1 cellular context compared by ENCODE assay signal in the genomic region with DNA sequence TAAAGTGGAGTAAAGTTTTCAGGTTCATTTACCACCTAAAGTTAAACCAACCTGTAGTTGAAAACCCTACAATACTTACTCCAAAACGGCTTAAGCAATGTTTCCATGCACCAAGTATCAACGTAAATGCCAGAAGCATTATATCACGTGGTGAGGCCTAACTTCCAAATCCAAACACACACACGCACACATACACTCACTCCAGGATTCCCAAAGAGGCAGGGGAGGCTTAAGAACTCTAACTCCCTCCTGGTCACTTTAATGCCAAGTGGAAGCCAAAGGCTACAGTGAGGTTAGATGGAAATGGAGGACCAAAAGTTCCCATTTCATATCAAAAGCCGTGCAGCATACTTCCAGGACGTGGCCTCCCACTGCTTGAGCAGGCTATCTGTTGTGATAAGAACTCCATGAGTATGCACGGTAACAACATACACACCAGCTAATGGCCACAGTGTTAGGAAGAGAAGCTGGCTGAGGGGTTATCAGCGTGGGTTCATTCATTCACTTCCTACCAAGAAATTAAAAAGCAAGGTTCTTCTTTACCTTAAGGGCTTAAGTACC.
TF ChIP-seq lines count a peak whose summit lies in the region.

No MANE protein-coding gene starts in this region.

TF ChIP-seq in K562, 482 proteins besides CTCF, POLR2A, EP300 and RAD21 (continued from another document and continues in another):
- TF ChIP-seq, protein P1, sequence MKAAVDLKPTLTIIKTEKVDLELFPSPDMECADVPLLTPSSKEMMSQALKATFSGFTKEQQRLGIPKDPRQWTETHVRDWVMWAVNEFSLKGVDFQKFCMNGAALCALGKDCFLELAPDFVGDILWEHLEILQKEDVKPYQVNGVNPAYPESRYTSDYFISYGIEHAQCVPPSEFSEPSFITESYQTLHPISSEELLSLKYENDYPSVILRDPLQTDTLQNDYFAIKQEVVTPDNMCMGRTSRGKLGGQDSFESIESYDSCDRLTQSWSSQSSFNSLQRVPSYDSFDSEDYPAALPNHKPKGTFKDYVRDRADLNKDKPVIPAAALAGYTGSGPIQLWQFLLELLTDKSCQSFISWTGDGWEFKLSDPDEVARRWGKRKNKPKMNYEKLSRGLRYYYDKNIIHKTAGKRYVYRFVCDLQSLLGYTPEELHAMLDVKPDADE (conservative IDR thresholded peaks at IDR 0.05; ENCODE audit: control insufficient read depth, low read depth, low read length), result 0 out of 2 replicates have a peak, but pooled peaks have one; percentile 32
- TF ChIP-seq GATAD2A (IDR thresholded peaks at IDR 0.05), result 0 out of 2 replicates have a peak, but pooled peaks have one; percentile 81
- TF ChIP-seq, protein P2, sequence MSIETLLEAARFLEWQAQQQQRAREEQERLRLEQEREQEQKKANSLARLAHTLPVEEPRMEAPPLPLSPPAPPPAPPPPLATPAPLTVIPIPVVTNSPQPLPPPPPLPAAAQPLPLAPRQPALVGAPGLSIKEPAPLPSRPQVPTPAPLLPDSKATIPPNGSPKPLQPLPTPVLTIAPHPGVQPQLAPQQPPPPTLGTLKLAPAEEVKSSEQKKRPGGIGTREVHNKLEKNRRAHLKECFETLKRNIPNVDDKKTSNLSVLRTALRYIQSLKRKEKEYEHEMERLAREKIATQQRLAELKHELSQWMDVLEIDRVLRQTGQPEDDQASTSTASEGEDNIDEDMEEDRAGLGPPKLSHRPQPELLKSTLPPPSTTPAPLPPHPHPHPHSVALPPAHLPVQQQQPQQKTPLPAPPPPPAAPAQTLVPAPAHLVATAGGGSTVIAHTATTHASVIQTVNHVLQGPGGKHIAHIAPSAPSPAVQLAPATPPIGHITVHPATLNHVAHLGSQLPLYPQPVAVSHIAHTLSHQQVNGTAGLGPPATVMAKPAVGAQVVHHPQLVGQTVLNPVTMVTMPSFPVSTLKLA (conservative IDR thresholded peaks at IDR 0.05), result peak; percentile 64 to 82; a peak in 3 of 4 replicates
- TF ChIP-seq ZNF584 (CRISPR knock-in tag; IDR thresholded peaks at IDR 0.05; ENCODE audit: low read depth), result 0 out of 2 replicates have a peak, but pooled peaks have one; percentile 24
- no peak for TF ChIP-seq C11orf30 (IDR thresholded peaks at IDR 0.05; ENCODE audit: low read depth)
- no peak for TF ChIP-seq HLTF (IDR thresholded peaks at IDR 0.05)
- TF ChIP-seq, protein P3, sequence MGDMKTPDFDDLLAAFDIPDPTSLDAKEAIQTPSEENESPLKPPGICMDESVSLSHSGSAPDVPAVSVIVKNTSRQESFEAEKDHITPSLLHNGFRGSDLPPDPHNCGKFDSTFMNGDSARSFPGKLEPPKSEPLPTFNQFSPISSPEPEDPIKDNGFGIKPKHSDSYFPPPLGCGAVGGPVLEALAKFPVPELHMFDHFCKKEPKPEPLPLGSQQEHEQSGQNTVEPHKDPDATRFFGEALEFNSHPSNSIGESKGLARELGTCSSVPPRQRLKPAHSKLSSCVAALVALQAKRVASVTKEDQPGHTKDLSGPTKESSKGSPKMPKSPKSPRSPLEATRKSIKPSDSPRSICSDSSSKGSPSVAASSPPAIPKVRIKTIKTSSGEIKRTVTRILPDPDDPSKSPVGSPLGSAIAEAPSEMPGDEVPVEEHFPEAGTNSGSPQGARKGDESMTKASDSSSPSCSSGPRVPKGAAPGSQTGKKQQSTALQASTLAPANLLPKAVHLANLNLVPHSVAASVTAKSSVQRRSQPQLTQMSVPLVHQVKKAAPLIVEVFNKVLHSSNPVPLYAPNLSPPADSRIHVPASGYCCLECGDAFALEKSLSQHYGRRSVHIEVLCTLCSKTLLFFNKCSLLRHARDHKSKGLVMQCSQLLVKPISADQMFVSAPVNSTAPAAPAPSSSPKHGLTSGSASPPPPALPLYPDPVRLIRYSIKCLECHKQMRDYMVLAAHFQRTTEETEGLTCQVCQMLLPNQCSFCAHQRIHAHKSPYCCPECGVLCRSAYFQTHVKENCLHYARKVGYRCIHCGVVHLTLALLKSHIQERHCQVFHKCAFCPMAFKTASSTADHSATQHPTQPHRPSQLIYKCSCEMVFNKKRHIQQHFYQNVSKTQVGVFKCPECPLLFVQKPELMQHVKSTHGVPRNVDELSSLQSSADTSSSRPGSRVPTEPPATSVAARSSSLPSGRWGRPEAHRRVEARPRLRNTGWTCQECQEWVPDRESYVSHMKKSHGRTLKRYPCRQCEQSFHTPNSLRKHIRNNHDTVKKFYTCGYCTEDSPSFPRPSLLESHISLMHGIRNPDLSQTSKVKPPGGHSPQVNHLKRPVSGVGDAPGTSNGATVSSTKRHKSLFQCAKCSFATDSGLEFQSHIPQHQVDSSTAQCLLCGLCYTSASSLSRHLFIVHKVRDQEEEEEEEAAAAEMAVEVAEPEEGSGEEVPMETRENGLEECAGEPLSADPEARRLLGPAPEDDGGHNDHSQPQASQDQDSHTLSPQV (IDR thresholded peaks at IDR 0.05), result peak; percentile 95
- TF ChIP-seq MTA1 (IDR thresholded peaks at IDR 0.05; ENCODE audit: borderline replicate concordance), result 0 out of 2 replicates have a peak, but pooled peaks have one; percentile 12
- no peak for TF ChIP-seq LARP7 (IDR thresholded peaks at IDR 0.05)
- peak; percentile 92 for TF ChIP-seq TAL1 (IDR thresholded peaks at IDR 0.05)
- TF ChIP-seq SLC30A9 (CRISPR knock-in tag; IDR thresholded peaks at IDR 0.05), result no peak
- no peak for TF ChIP-seq ZNF347 (CRISPR knock-in tag; IDR thresholded peaks at IDR 0.05; ENCODE audit: low read depth)
- TF ChIP-seq, protein P4, sequence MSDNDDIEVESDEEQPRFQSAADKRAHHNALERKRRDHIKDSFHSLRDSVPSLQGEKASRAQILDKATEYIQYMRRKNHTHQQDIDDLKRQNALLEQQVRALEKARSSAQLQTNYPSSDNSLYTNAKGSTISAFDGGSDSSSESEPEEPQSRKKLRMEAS (CRISPR knock-in tag; IDR thresholded peaks at IDR 0.05), result peak; percentile 82
- no peak for TF ChIP-seq SMC3 (conservative IDR thresholded peaks at IDR 0.05; ENCODE audit: insufficient read depth, low read depth, low read length)
- TF ChIP-seq, protein P5, sequence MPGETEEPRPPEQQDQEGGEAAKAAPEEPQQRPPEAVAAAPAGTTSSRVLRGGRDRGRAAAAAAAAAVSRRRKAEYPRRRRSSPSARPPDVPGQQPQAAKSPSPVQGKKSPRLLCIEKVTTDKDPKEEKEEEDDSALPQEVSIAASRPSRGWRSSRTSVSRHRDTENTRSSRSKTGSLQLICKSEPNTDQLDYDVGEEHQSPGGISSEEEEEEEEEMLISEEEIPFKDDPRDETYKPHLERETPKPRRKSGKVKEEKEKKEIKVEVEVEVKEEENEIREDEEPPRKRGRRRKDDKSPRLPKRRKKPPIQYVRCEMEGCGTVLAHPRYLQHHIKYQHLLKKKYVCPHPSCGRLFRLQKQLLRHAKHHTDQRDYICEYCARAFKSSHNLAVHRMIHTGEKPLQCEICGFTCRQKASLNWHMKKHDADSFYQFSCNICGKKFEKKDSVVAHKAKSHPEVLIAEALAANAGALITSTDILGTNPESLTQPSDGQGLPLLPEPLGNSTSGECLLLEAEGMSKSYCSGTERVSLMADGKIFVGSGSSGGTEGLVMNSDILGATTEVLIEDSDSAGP (CRISPR knock-in tag; IDR thresholded peaks at IDR 0.05), result no peak
- TF ChIP-seq, protein P6, sequence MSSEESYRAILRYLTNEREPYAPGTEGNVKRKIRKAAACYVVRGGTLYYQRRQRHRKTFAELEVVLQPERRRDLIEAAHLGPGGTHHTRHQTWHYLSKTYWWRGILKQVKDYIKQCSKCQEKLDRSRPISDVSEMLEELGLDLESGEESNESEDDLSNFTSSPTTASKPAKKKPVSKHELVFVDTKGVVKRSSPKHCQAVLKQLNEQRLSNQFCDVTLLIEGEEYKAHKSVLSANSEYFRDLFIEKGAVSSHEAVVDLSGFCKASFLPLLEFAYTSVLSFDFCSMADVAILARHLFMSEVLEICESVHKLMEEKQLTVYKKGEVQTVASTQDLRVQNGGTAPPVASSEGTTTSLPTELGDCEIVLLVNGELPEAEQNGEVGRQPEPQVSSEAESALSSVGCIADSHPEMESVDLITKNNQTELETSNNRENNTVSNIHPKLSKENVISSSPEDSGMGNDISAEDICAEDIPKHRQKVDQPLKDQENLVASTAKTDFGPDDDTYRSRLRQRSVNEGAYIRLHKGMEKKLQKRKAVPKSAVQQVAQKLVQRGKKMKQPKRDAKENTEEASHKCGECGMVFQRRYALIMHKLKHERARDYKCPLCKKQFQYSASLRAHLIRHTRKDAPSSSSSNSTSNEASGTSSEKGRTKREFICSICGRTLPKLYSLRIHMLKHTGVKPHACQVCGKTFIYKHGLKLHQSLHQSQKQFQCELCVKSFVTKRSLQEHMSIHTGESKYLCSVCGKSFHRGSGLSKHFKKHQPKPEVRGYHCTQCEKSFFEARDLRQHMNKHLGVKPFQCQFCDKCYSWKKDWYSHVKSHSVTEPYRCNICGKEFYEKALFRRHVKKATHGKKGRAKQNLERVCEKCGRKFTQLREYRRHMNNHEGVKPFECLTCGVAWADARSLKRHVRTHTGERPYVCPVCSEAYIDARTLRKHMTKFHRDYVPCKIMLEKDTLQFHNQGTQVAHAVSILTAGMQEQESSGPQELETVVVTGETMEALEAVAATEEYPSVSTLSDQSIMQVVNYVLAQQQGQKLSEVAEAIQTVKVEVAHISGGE (CRISPR knock-in tag; IDR thresholded peaks at IDR 0.05), result peak in 1 of 3 experiments; percentile 66; a peak in 2 of 6 replicates
- no peak for TF ChIP-seq PCBP2 (IDR thresholded peaks at IDR 0.05; ENCODE audit: low read depth, low read length, poor library complexity, severe bottlenecking)
- TF ChIP-seq, protein P7, sequence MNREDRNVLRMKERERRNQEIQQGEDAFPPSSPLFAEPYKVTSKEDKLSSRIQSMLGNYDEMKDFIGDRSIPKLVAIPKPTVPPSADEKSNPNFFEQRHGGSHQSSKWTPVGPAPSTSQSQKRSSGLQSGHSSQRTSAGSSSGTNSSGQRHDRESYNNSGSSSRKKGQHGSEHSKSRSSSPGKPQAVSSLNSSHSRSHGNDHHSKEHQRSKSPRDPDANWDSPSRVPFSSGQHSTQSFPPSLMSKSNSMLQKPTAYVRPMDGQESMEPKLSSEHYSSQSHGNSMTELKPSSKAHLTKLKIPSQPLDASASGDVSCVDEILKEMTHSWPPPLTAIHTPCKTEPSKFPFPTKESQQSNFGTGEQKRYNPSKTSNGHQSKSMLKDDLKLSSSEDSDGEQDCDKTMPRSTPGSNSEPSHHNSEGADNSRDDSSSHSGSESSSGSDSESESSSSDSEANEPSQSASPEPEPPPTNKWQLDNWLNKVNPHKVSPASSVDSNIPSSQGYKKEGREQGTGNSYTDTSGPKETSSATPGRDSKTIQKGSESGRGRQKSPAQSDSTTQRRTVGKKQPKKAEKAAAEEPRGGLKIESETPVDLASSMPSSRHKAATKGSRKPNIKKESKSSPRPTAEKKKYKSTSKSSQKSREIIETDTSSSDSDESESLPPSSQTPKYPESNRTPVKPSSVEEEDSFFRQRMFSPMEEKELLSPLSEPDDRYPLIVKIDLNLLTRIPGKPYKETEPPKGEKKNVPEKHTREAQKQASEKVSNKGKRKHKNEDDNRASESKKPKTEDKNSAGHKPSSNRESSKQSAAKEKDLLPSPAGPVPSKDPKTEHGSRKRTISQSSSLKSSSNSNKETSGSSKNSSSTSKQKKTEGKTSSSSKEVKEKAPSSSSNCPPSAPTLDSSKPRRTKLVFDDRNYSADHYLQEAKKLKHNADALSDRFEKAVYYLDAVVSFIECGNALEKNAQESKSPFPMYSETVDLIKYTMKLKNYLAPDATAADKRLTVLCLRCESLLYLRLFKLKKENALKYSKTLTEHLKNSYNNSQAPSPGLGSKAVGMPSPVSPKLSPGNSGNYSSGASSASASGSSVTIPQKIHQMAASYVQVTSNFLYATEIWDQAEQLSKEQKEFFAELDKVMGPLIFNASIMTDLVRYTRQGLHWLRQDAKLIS (CRISPR knock-in tag; IDR thresholded peaks at IDR 0.05), result no peak
- peak; percentile 97 for TF ChIP-seq CBFA2T3 (IDR thresholded peaks at IDR 0.05)
- no peak for TF ChIP-seq NCOA6 (IDR thresholded peaks at IDR 0.05)
- TF ChIP-seq, protein P8, sequence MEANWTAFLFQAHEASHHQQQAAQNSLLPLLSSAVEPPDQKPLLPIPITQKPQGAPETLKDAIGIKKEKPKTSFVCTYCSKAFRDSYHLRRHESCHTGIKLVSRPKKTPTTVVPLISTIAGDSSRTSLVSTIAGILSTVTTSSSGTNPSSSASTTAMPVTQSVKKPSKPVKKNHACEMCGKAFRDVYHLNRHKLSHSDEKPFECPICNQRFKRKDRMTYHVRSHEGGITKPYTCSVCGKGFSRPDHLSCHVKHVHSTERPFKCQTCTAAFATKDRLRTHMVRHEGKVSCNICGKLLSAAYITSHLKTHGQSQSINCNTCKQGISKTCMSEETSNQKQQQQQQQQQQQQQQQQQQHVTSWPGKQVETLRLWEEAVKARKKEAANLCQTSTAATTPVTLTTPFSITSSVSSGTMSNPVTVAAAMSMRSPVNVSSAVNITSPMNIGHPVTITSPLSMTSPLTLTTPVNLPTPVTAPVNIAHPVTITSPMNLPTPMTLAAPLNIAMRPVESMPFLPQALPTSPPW (CRISPR knock-in tag; IDR thresholded peaks at IDR 0.05), result peak; percentile 39; the same call in 1 of the 2 replicates
- peak; percentile 65; the same call in 1 of the 2 replicates for TF ChIP-seq ETV5 (CRISPR knock-in tag; IDR thresholded peaks at IDR 0.05; ENCODE audit: low read depth)
- peak; percentile 58; the same call in 1 of the 2 replicates for TF ChIP-seq GATAD2B (IDR thresholded peaks at IDR 0.05; ENCODE audit: borderline replicate concordance)
- no peak for TF ChIP-seq SMAD3 (CRISPR knock-in tag; conservative IDR thresholded peaks at IDR 0.05)
- TF ChIP-seq, protein P9, sequence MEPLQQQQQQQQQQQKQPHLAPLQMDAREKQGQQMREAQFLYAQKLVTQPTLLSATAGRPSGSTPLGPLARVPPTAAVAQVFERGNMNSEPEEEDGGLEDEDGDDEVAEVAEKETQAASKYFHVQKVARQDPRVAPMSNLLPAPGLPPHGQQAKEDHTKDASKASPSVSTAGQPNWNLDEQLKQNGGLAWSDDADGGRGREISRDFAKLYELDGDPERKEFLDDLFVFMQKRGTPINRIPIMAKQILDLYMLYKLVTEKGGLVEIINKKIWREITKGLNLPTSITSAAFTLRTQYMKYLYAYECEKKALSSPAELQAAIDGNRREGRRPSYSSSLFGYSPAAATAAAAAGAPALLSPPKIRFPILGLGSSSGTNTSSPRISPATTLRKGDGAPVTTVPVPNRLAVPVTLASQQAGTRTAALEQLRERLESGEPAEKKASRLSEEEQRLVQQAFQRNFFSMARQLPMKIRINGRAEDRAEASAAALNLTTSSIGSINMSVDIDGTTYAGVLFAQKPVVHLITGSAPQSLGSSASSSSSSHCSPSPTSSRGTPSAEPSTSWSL (CRISPR knock-in tag; IDR thresholded peaks at IDR 0.05; ENCODE audit: borderline replicate concordance), result no peak
- peak; percentile 73; the same call in 1 of the 2 replicates for TF ChIP-seq ZNF197 (CRISPR knock-in tag; IDR thresholded peaks at IDR 0.05; ENCODE audit: low read depth)
- TF ChIP-seq, protein P10, sequence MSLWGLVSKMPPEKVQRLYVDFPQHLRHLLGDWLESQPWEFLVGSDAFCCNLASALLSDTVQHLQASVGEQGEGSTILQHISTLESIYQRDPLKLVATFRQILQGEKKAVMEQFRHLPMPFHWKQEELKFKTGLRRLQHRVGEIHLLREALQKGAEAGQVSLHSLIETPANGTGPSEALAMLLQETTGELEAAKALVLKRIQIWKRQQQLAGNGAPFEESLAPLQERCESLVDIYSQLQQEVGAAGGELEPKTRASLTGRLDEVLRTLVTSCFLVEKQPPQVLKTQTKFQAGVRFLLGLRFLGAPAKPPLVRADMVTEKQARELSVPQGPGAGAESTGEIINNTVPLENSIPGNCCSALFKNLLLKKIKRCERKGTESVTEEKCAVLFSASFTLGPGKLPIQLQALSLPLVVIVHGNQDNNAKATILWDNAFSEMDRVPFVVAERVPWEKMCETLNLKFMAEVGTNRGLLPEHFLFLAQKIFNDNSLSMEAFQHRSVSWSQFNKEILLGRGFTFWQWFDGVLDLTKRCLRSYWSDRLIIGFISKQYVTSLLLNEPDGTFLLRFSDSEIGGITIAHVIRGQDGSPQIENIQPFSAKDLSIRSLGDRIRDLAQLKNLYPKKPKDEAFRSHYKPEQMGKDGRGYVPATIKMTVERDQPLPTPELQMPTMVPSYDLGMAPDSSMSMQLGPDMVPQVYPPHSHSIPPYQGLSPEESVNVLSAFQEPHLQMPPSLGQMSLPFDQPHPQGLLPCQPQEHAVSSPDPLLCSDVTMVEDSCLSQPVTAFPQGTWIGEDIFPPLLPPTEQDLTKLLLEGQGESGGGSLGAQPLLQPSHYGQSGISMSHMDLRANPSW (CRISPR knock-in tag; IDR thresholded peaks at IDR 0.05), result no peak
- TF ChIP-seq ZSCAN29 (IDR thresholded peaks at IDR 0.05), result no peak
- TF ChIP-seq ZNF143 (CRISPR knock-in tag; IDR thresholded peaks at IDR 0.05), result no peak
